19 cellular contexts compared by ENCODE assay signal in genomic region chr13:45966715-45967114, GRCh38.
DNase-seq lines count a peak whose midpoint lies in the region; ATAC-seq, FAIRE-seq and TF ChIP-seq lines count a peak whose summit lies in the region.
"Had no signal": no experiment of that assay in that cellular context is flagged by ENCODE, and none has a peak within 500 bp of the region (broad histone marks: within the 10 kb centered on the region; RNA-seq: fewer than 3 reads in every experiment).

No MANE protein-coding gene starts in this region.

- no peaks in the 10 kb centered on the region for H3K27me3 Mint-ChIP-seq in activated T-cell treated with anti-CD3 and anti-CD28 coated beads, Interleukin-2, amount 50 U/mL, for 72 hours (ENCODE audit: low read depth)
- H3K27me3 Mint-ChIP-seq in activated T-helper 17 cell treated with anti-CD3 and anti-CD28 coated beads, Interleukin-2, amount 50 U/mL, for 72 hours = no peaks in the 10 kb centered on the region
- H3K27me3 Mint-ChIP-seq: IgD-negative memory B cell had no signal

- H3K36me3 Mint-ChIP-seq in activated T-cell treated with anti-CD3 and anti-CD28 coated beads, Interleukin-2, amount 50 U/mL, for 72 hours (ENCODE audit: insufficient read depth in 2 of 2) = peaks cover 15 to 29% of the 10 kb centered on the region in 2 donors
- H3K36me3 Mint-ChIP-seq in activated T-helper 17 cell treated with anti-CD3 and anti-CD28 coated beads, Interleukin-2, amount 50 U/mL, for 72 hours (ENCODE audit: low read depth) = peaks cover 99% of the 10 kb centered on the region
- H3K36me3 Mint-ChIP-seq in stimulated activated effector memory CD8-positive, alpha-beta T cell treated with anti-CD3 and anti-CD28 coated beads, Interleukin-12 subunit alpha, Interleukin-12 subunit beta, amount 100 ng/mL, for 72 hours = peaks cover 96% of the 10 kb centered on the region

- no peak for DNase-seq in activated T-cell treated with anti-CD3 and anti-CD28 coated beads, Interleukin-2, amount 50 U/mL, for 72 hours
- no peak for DNase-seq in activated T-cell treated with anti-CD3 and anti-CD28 coated beads, Interleukin-2, amount 50 U/mL, for 1 hour
- DNase-seq in GM12892 (ENCODE audit: insufficient read length) (no peak), GF-D8 (lab: John Stamatoyannopoulos, UW) (no peak)
- DNase-seq in stimulated activated effector memory CD8-positive, alpha-beta T cell treated with anti-CD3 and anti-CD28 coated beads, Interleukin-12 subunit alpha, Interleukin-12 subunit beta, amount 100 ng/mL, for 72 hours (ENCODE audit: low spot score in 2 of 2) = no peak
- DNase-seq: AML-193, Calu3, DMS53, H9, Kasumi-1, MM.1S, NCI-H1092 treated with DMSO at 0.1 percent for 48 hours, NCI-H510A treated with DMSO at 0.1 percent for 48 hours, NCI-H82, PC-9 had no signal

- peak overlapping the region in 1 of 2 donors; percentile 9 for H3K4me3 Mint-ChIP-seq in activated T-cell treated with anti-CD3 and anti-CD28 coated beads, Interleukin-2, amount 50 U/mL, for 72 hours
- H3K4me3 Mint-ChIP-seq in activated T-helper 17 cell treated with anti-CD3 and anti-CD28 coated beads, Interleukin-2, amount 50 U/mL, for 72 hours = no peak overlapping the region
- H3K4me3 Mint-ChIP-seq in stimulated activated effector memory CD8-positive, alpha-beta T cell treated with anti-CD3 and anti-CD28 coated beads, Interleukin-12 subunit alpha, Interleukin-12 subunit beta, amount 100 ng/mL, for 72 hours = no peak overlapping the region
- H3K4me3 Mint-ChIP-seq: CD14-positive monocyte, H9, IgD-negative memory B cell had no signal

- peak overlapping the region; percentile 49 for H3K27ac Mint-ChIP-seq in activated T-cell treated with anti-CD3 and anti-CD28 coated beads, Interleukin-2, amount 50 U/mL, for 72 hours
- peak overlapping the region; percentile 10 for H3K27ac Mint-ChIP-seq in activated T-helper 17 cell treated with anti-CD3 and anti-CD28 coated beads, Interleukin-2, amount 50 U/mL, for 72 hours
- peak overlapping the region; percentile 48 for H3K27ac Mint-ChIP-seq in stimulated activated effector memory CD8-positive, alpha-beta T cell treated with anti-CD3 and anti-CD28 coated beads, Interleukin-12 subunit alpha, Interleukin-12 subunit beta, amount 100 ng/mL, for 72 hours
- H3K27ac Mint-ChIP-seq: IgD-negative memory B cell had no signal

- peak; percentile 64 to 73 for ATAC-seq in activated T-cell treated with anti-CD3 and anti-CD28 coated beads, Interleukin-2, amount 50 U/mL, for 72 hours (replicated peaks in 1 of 2)
- peak; percentile 74 for ATAC-seq in activated T-helper 17 cell treated with anti-CD3 and anti-CD28 coated beads, Interleukin-2, amount 50 U/mL, for 72 hours (replicated peaks)
- ATAC-seq in stimulated activated effector memory CD8-positive, alpha-beta T cell treated with anti-CD3 and anti-CD28 coated beads, Interleukin-12 subunit alpha, Interleukin-12 subunit beta, amount 100 ng/mL, for 72 hours = peak; percentile 76
- no peak for ATAC-seq in HG03097 (IDR thresholded peaks at IDR 0.05; ENCODE audit: low FRiP score, unreplicated experiment)

- H3K4me1 Mint-ChIP-seq in activated T-cell treated with anti-CD3 and anti-CD28 coated beads, Interleukin-2, amount 50 U/mL, for 72 hours (ENCODE audit: low read depth) = peaks cover 19% of the 10 kb centered on the region
- peaks cover 10% of the 10 kb centered on the region for H3K4me1 Mint-ChIP-seq in activated T-helper 17 cell treated with anti-CD3 and anti-CD28 coated beads, Interleukin-2, amount 50 U/mL, for 72 hours
- H3K4me1 Mint-ChIP-seq in stimulated activated effector memory CD8-positive, alpha-beta T cell treated with anti-CD3 and anti-CD28 coated beads, Interleukin-12 subunit alpha, Interleukin-12 subunit beta, amount 100 ng/mL, for 72 hours = peaks cover 15% of the 10 kb centered on the region
- H3K4me1 Mint-ChIP-seq: CD14-positive monocyte, H9, IgD-negative memory B cell had no signal

- TF ChIP-seq POLR2A in GM12892 (IDR thresholded peaks at IDR 0.05; ENCODE audit: low read depth, low read length) = no peak

- FAIRE-seq in GM12892 (lab: Jason Lieb, UNC) = peak; percentile 24

- H3K9me3 Mint-ChIP-seq in activated T-cell treated with anti-CD3 and anti-CD28 coated beads, Interleukin-2, amount 50 U/mL, for 72 hours = no peaks in the 10 kb centered on the region
- no peaks in the 10 kb centered on the region for H3K9me3 Mint-ChIP-seq in activated T-helper 17 cell treated with anti-CD3 and anti-CD28 coated beads, Interleukin-2, amount 50 U/mL, for 72 hours
- no peaks in the 10 kb centered on the region for H3K9me3 Mint-ChIP-seq in stimulated activated effector memory CD8-positive, alpha-beta T cell treated with anti-CD3 and anti-CD28 coated beads, Interleukin-12 subunit alpha, Interleukin-12 subunit beta, amount 100 ng/mL, for 72 hours
- H3K9me3 Mint-ChIP-seq: CD14-positive monocyte, H9, IgD-negative memory B cell had no signal
